29 cellular contexts compared by ENCODE assay signal in genomic region chr4:93267747-93268146, GRCh38.
"Had no signal": no experiment of that assay in that cellular context is flagged by ENCODE, and none has a peak within 500 bp of the region (broad histone marks: within the 10 kb centered on the region; RNA-seq: fewer than 3 reads in every experiment).

No MANE protein-coding gene starts in this region.

- H3K4me1 Mint-ChIP-seq: activated CD4-positive, alpha-beta T cell treated with anti-CD3 and anti-CD28 coated beads, Interleukin-2, amount 10 ng/mL, durations not matched to agents 24 days and 14 days; activated naive CD8-positive, alpha-beta T cell treated with anti-CD3 and anti-CD28 coated beads for 36 hours; activated T-helper 17 cell treated with anti-CD3 and anti-CD28 coated beads, Interleukin-2, amount 50 U/mL, for 72 hours; central memory CD8-positive, alpha-beta T cell had no signal

- H3K27me3 Mint-ChIP-seq: activated CD4-positive, alpha-beta T cell treated with anti-CD3 and anti-CD28 coated beads, Interleukin-2, amount 10 ng/mL, durations not matched to agents 24 days and 14 days; activated CD8-positive, alpha-beta T cell treated with anti-CD3 and anti-CD28 coated beads for 36 hours; activated naive CD8-positive, alpha-beta T cell treated with anti-CD3 and anti-CD28 coated beads for 36 hours; activated T-helper 17 cell treated with anti-CD3 and anti-CD28 coated beads, Interleukin-2, amount 50 U/mL, for 72 hours; central memory CD8-positive, alpha-beta T cell had no signal

- H3K9me3 ChIP-seq: Peyer's patch, SJCRH30 had no signal

- H3K27ac Mint-ChIP-seq: activated CD4-positive, alpha-beta T cell treated with anti-CD3 and anti-CD28 coated beads, Interleukin-2, amount 10 ng/mL, durations not matched to agents 24 days and 14 days; activated CD8-positive, alpha-beta T cell treated with anti-CD3 and anti-CD28 coated beads for 36 hours; activated naive CD8-positive, alpha-beta T cell treated with anti-CD3 and anti-CD28 coated beads for 36 hours; activated T-cell treated with anti-CD3 and anti-CD28 coated beads, Interleukin-2, amount 50 U/mL, for 72 hours; activated T-helper 17 cell treated with anti-CD3 and anti-CD28 coated beads, Interleukin-2, amount 50 U/mL, for 72 hours had no signal

- ATAC-seq: activated CD8-positive, alpha-beta T cell treated with anti-CD3 and anti-CD28 coated beads for 36 hours; activated T-cell treated with anti-CD3 and anti-CD28 coated beads, Interleukin-2, amount 50 U/mL, for 72 hours; activated T-helper 17 cell treated with anti-CD3 and anti-CD28 coated beads, Interleukin-2, amount 50 U/mL, for 72 hours; PC-3 had no signal

- H3K36me3 ChIP-seq: brain microvascular endothelial cell, Peyer's patch, SJCRH30, WERI-Rb-1 had no signal

- H3K27ac ChIP-seq: brain microvascular endothelial cell, Peyer's patch, RWPE1, SJCRH30, SK-N-MC, WERI-Rb-1 had no signal

- DNase-seq: activated CD4-positive, alpha-beta T cell treated with anti-CD3 and anti-CD28 coated beads, Interleukin-2, amount 10 ng/mL, durations not matched to agents 24 days and 14 days; activated CD4-positive, alpha-beta T cell treated with anti-CD3 and anti-CD28 coated beads, Interleukin-2, amount 50 U/mL, for 4 hours; activated CD8-positive, alpha-beta T cell treated with anti-CD3 and anti-CD28 coated beads for 36 hours; activated effector memory CD4-positive, alpha-beta T cell treated with anti-CD3 and anti-CD28 coated beads, Interleukin-2, amount 50 U/mL, for 16 hours; activated naive CD4-positive, alpha-beta T cell; activated naive CD4-positive, alpha-beta T cell treated with anti-CD3 and anti-CD28 coated beads, Interleukin-2, amount 50 U/mL, for 16 hours; activated naive CD8-positive, alpha-beta T cell treated with anti-CD3 and anti-CD28 coated beads for 36 hours; activated T-cell treated with anti-CD3 and anti-CD28 coated beads, Interleukin-2, amount 50 U/mL, for 1 hour; activated T-cell treated with anti-CD3 and anti-CD28 coated beads, Interleukin-2, amount 50 U/mL, for 72 hours; amniotic stem cell; brain microvascular endothelial cell; NCI-H1105; NCI-H1417 treated with DMSO at 0.1 percent for 48 hours; NCI-H187 treated with DMSO at 0.1 percent for 48 hours; NCI-H2081; NCI-H2171 treated with DMSO at 0.1 percent for 48 hours; NCI-H345; NCI-H524 treated with DMSO at 0.1 percent for 48 hours; NCI-H748 treated with DMSO at 0.1 percent for 48 hours; NK-92 treated with Interleukin-12 subunit alpha and Interleukin-12 subunit beta, amount 100 ng/mL, for 24 hours; PC-3; Peyer's patch; SJCRH30; T1000; WERI-Rb-1 had no signal

- H3K4me3 Mint-ChIP-seq: activated CD4-positive, alpha-beta T cell treated with anti-CD3 and anti-CD28 coated beads, Interleukin-2, amount 10 ng/mL, durations not matched to agents 24 days and 14 days; activated CD8-positive, alpha-beta T cell treated with anti-CD3 and anti-CD28 coated beads for 36 hours; activated naive CD8-positive, alpha-beta T cell treated with anti-CD3 and anti-CD28 coated beads for 36 hours; activated T-cell treated with anti-CD3 and anti-CD28 coated beads, Interleukin-2, amount 50 U/mL, for 72 hours; activated T-helper 17 cell treated with anti-CD3 and anti-CD28 coated beads, Interleukin-2, amount 50 U/mL, for 72 hours; central memory CD8-positive, alpha-beta T cell had no signal

- H3K9me3 Mint-ChIP-seq: activated CD4-positive, alpha-beta T cell treated with anti-CD3 and anti-CD28 coated beads, Interleukin-2, amount 10 ng/mL, durations not matched to agents 24 days and 14 days had no signal

- H3K36me3 Mint-ChIP-seq: activated naive CD8-positive, alpha-beta T cell treated with anti-CD3 and anti-CD28 coated beads for 36 hours had no signal

- H3K4me1 ChIP-seq: Peyer's patch, SJCRH30 had no signal

- H3K4me3 ChIP-seq: Peyer's patch, SJCRH30, SK-N-MC had no signal

- H3K27me3 ChIP-seq: brain microvascular endothelial cell, Peyer's patch, SJCRH30 had no signal
